ENCODE assay signal across 8 cellular contexts in genomic region chr11:36746886-36747710, GRCh38.
DNase-seq lines count a peak whose midpoint lies in the region; ATAC-seq and TF ChIP-seq lines count a peak whose summit lies in the region.

No MANE protein-coding gene starts in this region.

- H3K27me3 Mint-ChIP-seq in activated T-cell treated with anti-CD3 and anti-CD28 coated beads, Interleukin-2, amount 50 U/mL, for 72 hours (ENCODE audit: low read depth): peaks cover 44% of the 10 kb centered on the region

- H3K9me3 ChIP-seq in HAP-1 (no peaks in the 10 kb centered on the region), thoracic aorta (no peaks in the 10 kb centered on the region)

- no peak overlapping the region for H3K27ac ChIP-seq in thoracic aorta

- peak; percentile 97 to 98 for ATAC-seq in activated T-cell treated with anti-CD3 and anti-CD28 coated beads, Interleukin-2, amount 50 U/mL, for 72 hours (replicated peaks in 1 of 2)
- peak; percentile 88 for ATAC-seq in thoracic aorta (ENCODE audit: insufficient number of reproducible peaks, low FRiP score, low read depth)

- H3K4me3 ChIP-seq in HAP-1 (no peak overlapping the region), thoracic aorta (no peak overlapping the region)

- H3K4me1 Mint-ChIP-seq in activated T-cell treated with anti-CD3 and anti-CD28 coated beads, Interleukin-2, amount 50 U/mL, for 72 hours (ENCODE audit: low read depth): peaks cover 7% of the 10 kb centered on the region

- DNase-seq in GDM1 (lab: John Stamatoyannopoulos, UW): peak; percentile 80
- peak; percentile 77 to 94 for DNase-seq in HAP-1 (ENCODE audit: low spot score in 2 of 2)
- DNase-seq in M059J (ENCODE audit: low read depth): peak; percentile 86
- DNase-seq in RKO (ENCODE audit: low spot score): peak; percentile 91
- peak; percentile 81 to 87 for DNase-seq in activated T-cell treated with anti-CD3 and anti-CD28 coated beads, Interleukin-2, amount 50 U/mL, for 72 hours
- peak; percentile 94 for DNase-seq in fibroblast of the conjunctiva (ENCODE audit: low read depth)
- peak; percentile 2 to 90 (median 62) for DNase-seq in nucleus accumbens (lab: John Stamatoyannopoulos, UW)
- peak; percentile 82 for DNase-seq in thoracic aorta (ENCODE audit: low spot score)

- TF ChIP-seq CTCF in thoracic aorta (IDR thresholded peaks at IDR 0.05): peak; percentile 95

- H3K36me3 Mint-ChIP-seq in activated T-cell treated with anti-CD3 and anti-CD28 coated beads, Interleukin-2, amount 50 U/mL, for 72 hours (ENCODE audit: insufficient read depth in 2 of 2): no peaks in the 10 kb centered on the region

- in situ Hi-C loops in HAP-1 (cut with MboI; ENCODE audit: low sequenced_read_pairs): loop anchor here (5.0 kb wide), 2 partner anchors 45 to 185 kb away; no protein-coding TSS in a partner anchor

- H3K4me1 ChIP-seq in HAP-1: no peaks in the 10 kb centered on the region
- peaks cover 8 to 16% of the 10 kb centered on the region in 2 donors for H3K4me1 ChIP-seq in thoracic aorta (ENCODE audit: control insufficient read depth in 1 of 2, low read depth in 2 of 2)

- no peak overlapping the region for H3K27ac Mint-ChIP-seq in activated T-cell treated with anti-CD3 and anti-CD28 coated beads, Interleukin-2, amount 50 U/mL, for 72 hours

- H3K4me3 Mint-ChIP-seq in activated T-cell treated with anti-CD3 and anti-CD28 coated beads, Interleukin-2, amount 50 U/mL, for 72 hours: no peak overlapping the region

- H3K27me3 ChIP-seq in HAP-1 (ENCODE audit: low read depth) (peaks cover 7% of the 10 kb centered on the region; the same call in 1 of the 2 replicates), thoracic aorta (replicated peaks; ENCODE audit: insufficient read depth) (no peaks in the 10 kb centered on the region)

- H3K9me3 Mint-ChIP-seq in activated T-cell treated with anti-CD3 and anti-CD28 coated beads, Interleukin-2, amount 50 U/mL, for 72 hours: no peaks in the 10 kb centered on the region

- H3K36me3 ChIP-seq in HAP-1 (replicated peaks): no peaks in the 10 kb centered on the region
- no peaks in the 10 kb centered on the region for H3K36me3 ChIP-seq in thoracic aorta
